ENCODE assay signal across 12 cellular contexts in genomic region chr6:45555981-45556771, GRCh38.
DNase-seq lines count a peak whose midpoint lies in the region; ATAC-seq and TF ChIP-seq lines count a peak whose summit lies in the region.
"Had no signal": no experiment of that assay in that cellular context is flagged by ENCODE, and none has a peak within 500 bp of the region (broad histone marks: within the 10 kb centered on the region; RNA-seq: fewer than 3 reads in every experiment).

No MANE protein-coding gene starts in this region.

- ATAC-seq in RWPE2 (ENCODE audit: low read depth), result peak; percentile 29; the same call in 1 of the 3 replicates
- ATAC-seq: activated T-helper 17 cell treated with anti-CD3 and anti-CD28 coated beads, Interleukin-2, amount 50 U/mL, for 72 hours had no signal

- H3K27ac ChIP-seq in RWPE2 (ENCODE audit: poor library complexity, severe bottlenecking) (no peak overlapping the region), prostate gland (peak overlapping the region; percentile 70 to 71), WERI-Rb-1 (no peak overlapping the region), OCI-LY7 (ENCODE audit: low read depth, low read length, poor library complexity, severe bottlenecking) (no peak overlapping the region)
- H3K27ac ChIP-seq: parathyroid adenoma had no signal

- no peaks in the 10 kb centered on the region for H3K79me2 ChIP-seq in OCI-LY7 (ENCODE audit: insufficient read depth, low read depth, low read length)
- H3K79me2 ChIP-seq: parathyroid adenoma had no signal

- no peaks in the 10 kb centered on the region for H4K20me1 ChIP-seq in OCI-LY7 (ENCODE audit: insufficient read depth, low read length)

- WGBS in prostate gland, result 16% methylated on average over 14 of the region's 14 CpGs

- POLR2A ChIA-PET in OCI-LY7 (lab: Charles Lee), result interaction anchor here (0.7 kb wide), 1 partner anchor 392 kb away, joined by 4 read pairs; no protein-coding TSS in a partner anchor

- intact Hi-C loops in prostate gland (cut with DNase I), result no loop called here
- intact Hi-C loops in OCI-LY7 (cut with micrococcal nuclease; ENCODE audit: unreplicated experiment), result no loop called here

- CTCF ChIA-PET in OCI-LY7 (lab: Charles Lee; ENCODE audit: unreplicated experiment), result no interaction called here

- H3K9me3 ChIP-seq in RWPE2 (ENCODE audit: severe bottlenecking) (no peaks in the 10 kb centered on the region), prostate gland (no peaks in the 10 kb centered on the region), WERI-Rb-1 (ENCODE audit: severe bottlenecking) (no peaks in the 10 kb centered on the region), OCI-LY7 (ENCODE audit: low read length) (no peaks in the 10 kb centered on the region), MG63 (no peaks in the 10 kb centered on the region)

- no peak for TF ChIP-seq POLR2A in prostate gland (IDR thresholded peaks at IDR 0.05)

- no TSS peak for BruUV-seq in OCI-LY7 (replicated peaks; lab: Mats Ljungman, UMichigan)

- no peaks in the 10 kb centered on the region for H3K9me2 ChIP-seq in OCI-LY7 (ENCODE audit: insufficient read depth, low read length)

- H3K4me1 ChIP-seq in RWPE2 (ENCODE audit: insufficient read depth, poor library complexity, severe bottlenecking) (peaks cover 6% of the 10 kb centered on the region), prostate gland (replicated peaks) (peaks cover 13% of the 10 kb centered on the region), OCI-LY7 (ENCODE audit: insufficient read depth, low read length, poor library complexity, severe bottlenecking) (no peaks in the 10 kb centered on the region)
- H3K4me1 ChIP-seq: parathyroid adenoma had no signal

- no peak overlapping the region for H2AFZ ChIP-seq in OCI-LY7 (ENCODE audit: low read length)
- H2AFZ ChIP-seq: parathyroid adenoma had no signal

- TF ChIP-seq CTCF in RWPE2 (IDR thresholded peaks at IDR 0.05; ENCODE audit: poor library complexity, severe bottlenecking), result no peak
- no peak for TF ChIP-seq CTCF in fibroblast of the aortic adventitia (IDR thresholded peaks at IDR 0.05; ENCODE audit: insufficient read depth, low read length)
- TF ChIP-seq CTCF in prostate gland (IDR thresholded peaks at IDR 0.05), result no peak
- no peak for TF ChIP-seq CTCF in WERI-Rb-1 (IDR thresholded peaks at IDR 0.05; ENCODE audit: low read depth, low read length)
- no peak for TF ChIP-seq CTCF in OCI-LY7 (conservative IDR thresholded peaks at IDR 0.05; ENCODE audit: low read length)

- H3K36me3 ChIP-seq in RWPE2 (ENCODE audit: low read depth) (no peaks in the 10 kb centered on the region), prostate gland (no peaks in the 10 kb centered on the region), WERI-Rb-1 (no peaks in the 10 kb centered on the region), OCI-LY7 (ENCODE audit: insufficient read depth, low read length) (no peaks in the 10 kb centered on the region), MG63 (no peaks in the 10 kb centered on the region)

- H3K4me2 ChIP-seq in OCI-LY7 (ENCODE audit: low read length), result no peak overlapping the region

- H3K4me3 ChIP-seq in RWPE2 (ENCODE audit: severe bottlenecking) (no peak overlapping the region), fibroblast of the aortic adventitia (ENCODE audit: low read depth, low read length) (peak overlapping the region; percentile 39), prostate gland (peak overlapping the region; percentile 8 to 10), WERI-Rb-1 (ENCODE audit: low read depth, low read length) (no peak overlapping the region), OCI-LY7 (ENCODE audit: low read depth, low read length, poor library complexity, severe bottlenecking) (no peak overlapping the region), MG63 (no peak overlapping the region)

- H3K27me3 ChIP-seq in RWPE2 (ENCODE audit: insufficient read depth, poor library complexity, severe bottlenecking), result no peaks in the 10 kb centered on the region
- no peaks in the 10 kb centered on the region for H3K27me3 ChIP-seq in prostate gland (replicated peaks; ENCODE audit: insufficient read depth)
- no peaks in the 10 kb centered on the region for H3K27me3 ChIP-seq in WERI-Rb-1 (ENCODE audit: insufficient read depth, low read depth, severe bottlenecking)
- no peaks in the 10 kb centered on the region for H3K27me3 ChIP-seq in MG63

- DNase-seq in AG20443 (ENCODE audit: low spot score), result peak; percentile 40
- no peak for DNase-seq in RWPE2 (ENCODE audit: low spot score)
- peak; percentile 67 for DNase-seq in fibroblast of the aortic adventitia (ENCODE audit: low read depth)
- DNase-seq in prostate gland (ENCODE audit: low spot score), result peak; percentile 19
- DNase-seq in foreskin melanocyte, result no peak
- no peak for DNase-seq in WERI-Rb-1
- DNase-seq in OCI-LY7 (ENCODE audit: low spot score), result no peak
- no peak for DNase-seq in MG63
- DNase-seq: glutamatergic neuron, T1000 had no signal

Comparison
In these comparisons a context has a peak if more than half of its experiments do, and no peak if none do; other contexts are left out.
1. DNase-seq: peak in AG20443 (single experiment), fibroblast of the aortic adventitia (single experiment) and prostate gland (single experiment); none in RWPE2 (single experiment), foreskin melanocyte (single experiment), WERI-Rb-1 (single experiment), OCI-LY7 (single experiment) and MG63 (single experiment).
2. H3K27ac ChIP-seq: peak in prostate gland (2 of 2); none in RWPE2 (single experiment), WERI-Rb-1 (single experiment) and OCI-LY7 (single experiment).
3. H3K4me3 ChIP-seq: peak in fibroblast of the aortic adventitia (single experiment) and prostate gland (2 of 2); none in RWPE2 (single experiment), WERI-Rb-1 (single experiment), OCI-LY7 (single experiment) and MG63 (single experiment).